Comparison of ENCODE assay signal across 10 cellular contexts in the genomic region with DNA sequence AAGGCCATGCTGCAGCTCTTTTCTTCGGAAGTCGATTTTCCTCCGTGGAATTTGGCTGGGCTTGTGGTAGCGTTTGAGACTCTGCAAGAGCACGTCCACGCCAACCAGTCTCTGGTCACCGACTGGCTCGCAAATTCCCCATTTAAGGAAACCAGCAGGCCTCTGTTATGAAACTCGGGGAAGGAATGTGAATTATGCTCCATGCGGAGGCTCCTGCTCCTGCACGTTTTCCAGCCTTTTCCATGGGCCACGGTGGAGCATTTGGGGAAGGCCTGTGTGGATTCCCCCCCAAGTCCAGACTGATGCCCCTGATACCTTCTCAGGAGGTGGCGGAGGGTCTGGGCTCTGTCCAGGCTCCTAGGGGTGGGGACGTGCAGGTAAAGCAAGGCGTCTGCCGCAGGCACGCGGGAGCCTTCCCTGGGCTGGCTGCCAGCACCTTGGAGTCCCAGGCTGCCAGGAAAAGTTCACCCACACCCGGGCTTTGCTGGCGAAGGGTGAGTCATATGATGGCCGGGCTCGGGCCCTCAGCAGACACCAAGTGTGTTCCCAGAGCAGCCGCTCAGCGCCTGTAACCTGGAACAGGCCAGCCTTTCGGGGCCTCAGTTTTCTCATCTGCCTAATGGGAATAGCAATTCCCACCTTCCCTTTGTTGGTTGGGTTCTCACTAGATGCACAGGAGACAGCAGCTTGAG. TPM values are rescaled to one million over a fixed set of nuclear protein-coding genes. Genes with fewer than 3 reads are reported as not detected.
A peak's percentile ranks its signal among the peaks of the same experiment; 100 is the strongest.
DNase-seq lines count a peak whose midpoint lies in the region; ATAC-seq and TF ChIP-seq lines count a peak whose summit lies in the region.
"Had no signal": no experiment of that assay in that cellular context is flagged by ENCODE, and none has a peak within 500 bp of the region (broad histone marks: within the 10 kb centered on the region; RNA-seq: fewer than 3 reads in every experiment).

No MANE protein-coding gene starts in this region.

- peak; percentile 88 for DNase-seq in ELR (ENCODE audit: low read depth)
- peak; percentile 90 for DNase-seq in left cardiac atrium
- peak; percentile 57 to 80 for DNase-seq in gastrocnemius medialis
- DNase-seq in progenitor cell of endocrine pancreas (ENCODE audit: low spot score, unreplicated experiment), result no peak
- no peak for DNase-seq in activated CD8-positive, alpha-beta T cell treated with anti-CD3 and anti-CD28 coated beads, Interleukin-2, amount 10 ng/mL, durations not matched to agents 7 days and 5 days
- DNase-seq in DMS79 treated with DMSO at 0.1 percent for 48 hours (lab: John Stamatoyannopoulos, UW), result no peak
- no peak for DNase-seq in OCI-M1 (lab: John Stamatoyannopoulos, UW)
- DNase-seq: activated naive CD4-positive, alpha-beta T cell treated with anti-CD3 and anti-CD28 coated beads for 36 hours; NCI-H1105 treated with DMSO at 0.1 percent for 48 hours had no signal

- in situ Hi-C loops in gastrocnemius medialis (cut with MboI; ENCODE audit: low sequenced_read_pairs in 4 of 4), result no loop called here

- H3K9me3 Mint-ChIP-seq in progenitor cell of endocrine pancreas (ENCODE audit: low read depth), result no peaks in the 10 kb centered on the region
- no peaks in the 10 kb centered on the region for H3K9me3 Mint-ChIP-seq in activated CD8-positive, alpha-beta T cell treated with anti-CD3 and anti-CD28 coated beads, Interleukin-2, amount 10 ng/mL, durations not matched to agents 7 days and 5 days (ENCODE audit: insufficient read depth)
- H3K9me3 Mint-ChIP-seq: activated naive CD4-positive, alpha-beta T cell treated with anti-CD3 and anti-CD28 coated beads for 36 hours had no signal

- H3K36me3 ChIP-seq in gastrocnemius medialis, result peaks cover 0 to 5% of the 10 kb centered on the region in 2 donors

- H3K27me3 Mint-ChIP-seq in progenitor cell of endocrine pancreas, result no peaks in the 10 kb centered on the region
- H3K27me3 Mint-ChIP-seq in activated CD8-positive, alpha-beta T cell treated with anti-CD3 and anti-CD28 coated beads, Interleukin-2, amount 10 ng/mL, durations not matched to agents 7 days and 5 days (ENCODE audit: low read depth), result no peaks in the 10 kb centered on the region

- H3K9me3 ChIP-seq in gastrocnemius medialis, result no peaks in the 10 kb centered on the region

- CTCF ChIA-PET in activated CD8-positive, alpha-beta T cell treated with anti-CD3 and anti-CD28 coated beads, Interleukin-2, amount 10 ng/mL, durations not matched to agents 7 days and 5 days (lab: Charles Lee), result no interaction called here

- H3K27me3 ChIP-seq in gastrocnemius medialis, result no peaks in the 10 kb centered on the region

- no peak for TF ChIP-seq POLR2A in gastrocnemius medialis (IDR thresholded peaks at IDR 0.05)

- intact Hi-C loops in left cardiac atrium (cut with DNase I), result no loop called here
- intact Hi-C loops in gastrocnemius medialis (cut with DNase I; ENCODE audit: low total_unique reads), result no loop called here

- H3K27ac Mint-ChIP-seq in progenitor cell of endocrine pancreas, result no peak overlapping the region
- H3K27ac Mint-ChIP-seq in activated CD8-positive, alpha-beta T cell treated with anti-CD3 and anti-CD28 coated beads, Interleukin-2, amount 10 ng/mL, durations not matched to agents 7 days and 5 days, result no peak overlapping the region
- H3K27ac Mint-ChIP-seq: activated naive CD4-positive, alpha-beta T cell treated with anti-CD3 and anti-CD28 coated beads for 36 hours had no signal

- H3K27ac ChIP-seq in VCaP (peak overlapping the region; percentile 53), gastrocnemius medialis (peak overlapping the region; percentile 23 to 72 (median 51))

- POLR2A ChIA-PET in activated CD8-positive, alpha-beta T cell treated with anti-CD3 and anti-CD28 coated beads, Interleukin-2, amount 10 ng/mL, durations not matched to agents 7 days and 5 days (lab: Charles Lee), result no interaction called here

- peaks cover 16 to 18% of the 10 kb centered on the region in 2 donors for H3K4me1 ChIP-seq in gastrocnemius medialis

- H3K36me3 Mint-ChIP-seq in progenitor cell of endocrine pancreas (ENCODE audit: insufficient read depth), result peaks cover 28% of the 10 kb centered on the region
- H3K36me3 Mint-ChIP-seq in activated CD8-positive, alpha-beta T cell treated with anti-CD3 and anti-CD28 coated beads, Interleukin-2, amount 10 ng/mL, durations not matched to agents 7 days and 5 days (ENCODE audit: low read depth), result peaks cover 20% of the 10 kb centered on the region

- no peak for TF ChIP-seq CTCF in VCaP (conservative IDR thresholded peaks at IDR 0.05)
- no peak for TF ChIP-seq CTCF in gastrocnemius medialis (IDR thresholded peaks at IDR 0.05 in 4 of 5, conservative IDR thresholded peaks at IDR 0.05 in 1 of 5)
- TF ChIP-seq CTCF in progenitor cell of endocrine pancreas (IDR thresholded peaks at IDR 0.05; ENCODE audit: unreplicated experiment), result no peak

- no peak overlapping the region for H3K4me3 Mint-ChIP-seq in progenitor cell of endocrine pancreas (ENCODE audit: low read depth)
- no peak overlapping the region for H3K4me3 Mint-ChIP-seq in activated CD8-positive, alpha-beta T cell treated with anti-CD3 and anti-CD28 coated beads, Interleukin-2, amount 10 ng/mL, durations not matched to agents 7 days and 5 days
- H3K4me3 Mint-ChIP-seq: activated naive CD4-positive, alpha-beta T cell treated with anti-CD3 and anti-CD28 coated beads for 36 hours had no signal

- peak; percentile 88 to 91 for ATAC-seq in left cardiac atrium
- peak; percentile 84 to 87 for ATAC-seq in gastrocnemius medialis
- ATAC-seq in activated CD8-positive, alpha-beta T cell treated with anti-CD3 and anti-CD28 coated beads, Interleukin-2, amount 10 ng/mL, durations not matched to agents 7 days and 5 days, result no peak

- no peak overlapping the region for H3K4me3 ChIP-seq in gastrocnemius medialis

- H3K4me1 Mint-ChIP-seq in progenitor cell of endocrine pancreas (ENCODE audit: low read depth), result no peaks in the 10 kb centered on the region
- H3K4me1 Mint-ChIP-seq in activated CD8-positive, alpha-beta T cell treated with anti-CD3 and anti-CD28 coated beads, Interleukin-2, amount 10 ng/mL, durations not matched to agents 7 days and 5 days (ENCODE audit: low read depth), result no peaks in the 10 kb centered on the region

RNA-seq across cellular contexts. Expression of a gene that starts 41.9 kb away (rescaled TPM):
- total RNA-seq in left cardiac atrium, result 10 to 100 TPM; 53.4 to 60.3 TPM
- total RNA-seq in gastrocnemius medialis, result 10 to 100 TPM in 2 of 4 donors, 1 to 10 TPM in 2; 3.7 to 12.3 (median 8.1) TPM
- total RNA-seq in progenitor cell of endocrine pancreas, result 114 and 115 TPM in 2 replicates
- 10 to 100 TPM; 37.1 to 46.3 TPM for total RNA-seq in activated CD8-positive, alpha-beta T cell treated with anti-CD3 and anti-CD28 coated beads, Interleukin-2, amount 10 ng/mL, durations not matched to agents 7 days and 5 days

Comparison
In these comparisons a context has a peak if more than half of its experiments do, and no peak if none do; other contexts are left out.
1. DNase-seq: peak in ELR (single experiment), left cardiac atrium (single experiment) and gastrocnemius medialis (2 of 2); none in progenitor cell of endocrine pancreas (single experiment), activated CD8-positive, alpha-beta T cell treated with anti-CD3 and anti-CD28 coated beads, Interleukin-2, amount 10 ng/mL, durations not matched to agents 7 days and 5 days (single experiment), DMS79 treated with DMSO at 0.1 percent for 48 hours (single experiment) and OCI-M1 (single experiment).